Comparison of ENCODE assay signal across 8 cellular contexts in genomic region chr3:99638244-99638948, GRCh38. TPM values are rescaled to one million over a fixed set of nuclear protein-coding genes. Genes with fewer than 3 reads are reported as not detected.
DNase-seq lines count a peak whose midpoint lies in the region; ATAC-seq and TF ChIP-seq lines count a peak whose summit lies in the region.

Gene COL8A1, plus strand, starts transcription at chr3:99638594. Its CDS starts 152,089 bp downstream, at chr3:99790683.

- peak within 1 kb of the TSS; percentile 89 for H3K4me2 ChIP-seq in GM23338

- H3K27me3 ChIP-seq in GM23338 (ENCODE audit: insufficient read depth) (peaks cover 55% of the 10 kb centered on the region), ovary (no peaks in the 10 kb centered on the region)

- peak; percentile 43 for TF ChIP-seq POLR2A in ovary (IDR thresholded peaks at IDR 0.05)

- H3F3A ChIP-seq in GM23338 (replicated peaks; ENCODE audit: low read depth): no peaks in the 10 kb centered on the region

- peak within 1 kb of the TSS; percentile 68 for H3K4me3 ChIP-seq in GM23338
- H3K4me3 ChIP-seq in ovary: peak within 1 kb of the TSS; percentile 63

- H3K36me3 Mint-ChIP-seq in GM23338 (ENCODE audit: low read depth): no peaks in the 10 kb centered on the region
- no peaks in the 10 kb centered on the region for H3K36me3 Mint-ChIP-seq in T-helper 2 cell treated with Interferon-gamma antibody and Interleukin-4, amounts not matched to agents 5 μg/mL and 100 μg/mL, for 36 hours (ENCODE audit: low read depth)

- no peaks in the 10 kb centered on the region for H3K9me3 Mint-ChIP-seq in GM23338
- no peaks in the 10 kb centered on the region for H3K9me3 Mint-ChIP-seq in T-helper 2 cell treated with Interferon-gamma antibody and Interleukin-4, amounts not matched to agents 5 μg/mL and 100 μg/mL, for 36 hours

- H3K27ac Mint-ChIP-seq in GM23338: no peak within 1 kb of the TSS
- H3K27ac Mint-ChIP-seq in T-helper 2 cell treated with Interferon-gamma antibody and Interleukin-4, amounts not matched to agents 5 μg/mL and 100 μg/mL, for 36 hours: peak within 1 kb of the TSS; percentile 32

- peaks cover 58% of the 10 kb centered on the region for H3K4me1 ChIP-seq in GM23338 (ENCODE audit: insufficient read depth)
- H3K4me1 ChIP-seq in ovary (ENCODE audit: insufficient read depth): peaks cover 3% of the 10 kb centered on the region

- H2AFZ ChIP-seq in GM23338: peak within 1 kb of the TSS; percentile 97

- H3K79me2 ChIP-seq in GM23338 (replicated peaks; ENCODE audit: insufficient read depth): no peaks in the 10 kb centered on the region

- WGBS in ovary, 3 donors: 2 to 3% (median 2%) methylated on average over 24 of the region's 24 CpGs

- no peaks in the 10 kb centered on the region for H4K20me1 ChIP-seq in GM23338 (replicated peaks; ENCODE audit: insufficient read depth)

- H3K36me3 ChIP-seq in GM23338 (ENCODE audit: insufficient read depth): no peaks in the 10 kb centered on the region
- H3K36me3 ChIP-seq in ovary: no peaks in the 10 kb centered on the region

- no peaks in the 10 kb centered on the region for H3K9me3 ChIP-seq in ovary

- TF ChIP-seq EP300 in ovary (IDR thresholded peaks at IDR 0.05): no peak

- ATAC-seq in GM23338 (peak; percentile 78), HG02678 (IDR thresholded peaks at IDR 0.05; ENCODE audit: unreplicated experiment) (no peak), GM18520 (IDR thresholded peaks at IDR 0.05; ENCODE audit: unreplicated experiment) (no peak)

- TF ChIP-seq CTCF in GM23338 (conservative IDR thresholded peaks at IDR 0.05; ENCODE audit: low read depth in 2 of 2) (no peak), ovary (IDR thresholded peaks at IDR 0.05) (no peak)

- H3K9me2 ChIP-seq in GM23338 (ENCODE audit: insufficient read depth): no peaks in the 10 kb centered on the region

- H3K27me3 Mint-ChIP-seq in GM23338 (ENCODE audit: insufficient read depth, low read depth, poor library complexity): peaks cover 22% of the 10 kb centered on the region
- peaks cover 74% of the 10 kb centered on the region for H3K27me3 Mint-ChIP-seq in T-helper 2 cell treated with Interferon-gamma antibody and Interleukin-4, amounts not matched to agents 5 μg/mL and 100 μg/mL, for 36 hours (ENCODE audit: low read depth)

- H3K4me1 Mint-ChIP-seq in GM23338: peaks cover 52% of the 10 kb centered on the region
- H3K4me1 Mint-ChIP-seq in T-helper 2 cell treated with Interferon-gamma antibody and Interleukin-4, amounts not matched to agents 5 μg/mL and 100 μg/mL, for 36 hours (ENCODE audit: low read depth): peaks cover 15% of the 10 kb centered on the region

- H3K27ac ChIP-seq in GM23338 (ENCODE audit: low read depth) (no peak within 1 kb of the TSS), ovary (peak within 1 kb of the TSS; percentile 46 to 52)

- intact Hi-C loops in ovary (cut with DNase I): no loop called here

- peak within 1 kb of the TSS; percentile 85 for H3K4me3 Mint-ChIP-seq in GM23338
- H3K4me3 Mint-ChIP-seq in T-helper 2 cell treated with Interferon-gamma antibody and Interleukin-4, amounts not matched to agents 5 μg/mL and 100 μg/mL, for 36 hours: peak within 1 kb of the TSS; percentile 61

- DNase-seq in GM23338 (ENCODE audit: low spot score) (peak; percentile 77), glomerular visceral epithelial cell (ENCODE audit: extremely low spot score) (peak; percentile 94), ovary (peak; percentile 56 to 63 (median 62)), CD1c-positive myeloid dendritic cell (ENCODE audit: extremely low spot score) (no peak), MV-4-11 (lab: John Stamatoyannopoulos, UW) (no peak)
- no peak for DNase-seq in T-helper 2 cell treated with Interferon-gamma antibody and Interleukin-4, amounts not matched to agents 5 μg/mL and 100 μg/mL, for 36 hours (ENCODE audit: low spot score)

TF ChIP-seq in GM23338, 12 proteins besides CTCF, POLR2A, EP300 and RAD21:
- TF ChIP-seq EZH2phosphoT487 (IDR thresholded peaks at IDR 0.05; ENCODE audit: unreplicated experiment) (no peak), ZNF462 (CRISPR knock-in tag; IDR thresholded peaks at IDR 0.05) (no peak), ZNF114 (CRISPR knock-in tag; IDR thresholded peaks at IDR 0.05) (no peak), JUNB (IDR thresholded peaks at IDR 0.05; ENCODE audit: unreplicated experiment) (no peak), POLR2AphosphoS5 (IDR thresholded peaks at IDR 0.05; ENCODE audit: low read depth) (no peak), CREB1 (CRISPR knock-in tag; IDR thresholded peaks at IDR 0.05; ENCODE audit: low read depth) (no peak)

RNA-seq across cellular contexts. Expression of gene COL8A1, which starts in this region (rescaled TPM):
- total RNA-seq in GM23338 (2014; rRNA removed; shearing (Covaris generic)): 0.97 and 1.7 TPM in 2 replicates
- 0.24 and 0.26 TPM in 2 replicates for polyA plus RNA-seq in GM23338 (2016; fragmentation: Nextera tagmentation; extraction: Ambion mirVana)
- total RNA-seq in ovary: 10 to 100 TPM in 4 of 7 donors, 1 to 10 TPM in 3; 2.0 to 37.2 (median 11.9) TPM
- 10 to 100 TPM in 1 of 2 donors, 1 to 10 TPM in 1; 8.0 to 27.3 TPM for polyA plus RNA-seq in ovary

Comparison
In these comparisons a context has a peak if more than half of its experiments do, and no peak if none do; other contexts are left out.
1. DNase-seq: peak in GM23338 (single experiment), glomerular visceral epithelial cell (single experiment) and ovary (5 of 5); none in T-helper 2 cell treated with Interferon-gamma antibody and Interleukin-4, amounts not matched to agents 5 μg/mL and 100 μg/mL, for 36 hours (single experiment), CD1c-positive myeloid dendritic cell (single experiment) and MV-4-11 (single experiment).